Comparison of ENCODE assay signal across 8 cellular contexts in the genomic region with DNA sequence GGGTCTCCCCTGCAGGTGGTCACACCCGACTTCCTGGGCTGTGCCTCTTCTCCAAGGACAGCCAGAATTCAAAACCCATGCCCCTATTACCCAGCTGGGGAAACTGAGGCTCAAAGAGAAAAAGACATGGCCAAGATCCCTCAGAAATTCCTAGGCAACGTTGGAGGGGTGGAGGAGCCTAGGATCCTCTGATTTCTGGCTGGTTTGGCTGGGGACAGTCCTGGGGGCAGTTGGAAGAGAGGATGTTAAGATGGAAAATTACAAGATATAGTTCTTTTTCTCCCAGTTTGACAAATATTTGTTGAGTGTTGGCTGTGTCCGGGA.
DNase-seq lines count a peak whose midpoint lies in the region; ATAC-seq and TF ChIP-seq lines count a peak whose summit lies in the region.

No MANE protein-coding gene starts in this region.

- peak overlapping the region; percentile 21 to 94 (median 68); a peak in 21 of 22 replicates for H3K27ac ChIP-seq in BLaER1 treated with 17β-estradiol and CSF1 and Interleukin-3, amounts not matched to agents 10 nM and 100 nM
- peak overlapping the region; percentile 100 for H3K27ac ChIP-seq in neutrophil

- no peak for ATAC-seq in HG02588 (IDR thresholded peaks at IDR 0.05; ENCODE audit: unreplicated experiment)
- ATAC-seq in HG03342 (IDR thresholded peaks at IDR 0.05; ENCODE audit: unreplicated experiment), result no peak

- peak overlapping the region in 9 of 10 experiments; percentile 80 to 99 (median 98); a peak in 19 of 20 replicates for H3K4me3 ChIP-seq in BLaER1 treated with 17β-estradiol and CSF1 and Interleukin-3, amounts not matched to agents 10 nM and 100 nM
- peak overlapping the region; percentile 26 for H3K4me3 ChIP-seq in NT2/D1 (ENCODE audit: insufficient read length, low read depth)
- no peak overlapping the region for H3K4me3 ChIP-seq in endocrine pancreas (ENCODE audit: control insufficient read depth, insufficient read depth, low read length)
- H3K4me3 ChIP-seq in neutrophil (ENCODE audit: low read depth in 1 of 2, low read length in 1 of 2), result peak overlapping the region; percentile 98 to 100

- DNase-seq in NT2/D1 (ENCODE audit: low read depth, low spot score) (no peak), DMS114 treated with DMSO at 0.1 percent for 48 hours (lab: John Stamatoyannopoulos, UW; ENCODE audit: unreplicated experiment) (no peak), SHP77 treated with DMSO at 0.1 percent for 48 hours (lab: John Stamatoyannopoulos, UW) (no peak)

- peaks cover 0 to 59% (median 11%) of the 10 kb centered on the region in 11 experiments; a peak in 13 of 22 replicates for H3K36me3 ChIP-seq in BLaER1 treated with 17β-estradiol and CSF1 and Interleukin-3, amounts not matched to agents 10 nM and 100 nM
- H3K36me3 ChIP-seq in NT2/D1 (ENCODE audit: insufficient read depth, insufficient read length, low read length) (peaks cover 32% of the 10 kb centered on the region), endocrine pancreas (ENCODE audit: control insufficient read depth, insufficient read depth, low read length) (no peaks in the 10 kb centered on the region), neutrophil (peaks cover 43% of the 10 kb centered on the region)

- H3K9me3 ChIP-seq in BLaER1 treated with 17β-estradiol and CSF1 and Interleukin-3, amounts not matched to agents 10 nM and 100 nM (replicated peaks in 1 of 11), result no peaks in the 10 kb centered on the region
- H3K9me3 ChIP-seq in NT2/D1 (ENCODE audit: insufficient read depth, low read length) (no peaks in the 10 kb centered on the region), endocrine pancreas (ENCODE audit: control insufficient read depth, low read length) (no peaks in the 10 kb centered on the region), neutrophil (no peaks in the 10 kb centered on the region)

- TF ChIP-seq CTCF in neutrophil (IDR thresholded peaks at IDR 0.05), result no peak

- peaks cover 64 to 75% (median 68%) of the 10 kb centered on the region in 10 experiments for H3K4me1 ChIP-seq in BLaER1 treated with 17β-estradiol and CSF1 and Interleukin-3, amounts not matched to agents 10 nM and 100 nM
- H3K4me1 ChIP-seq in NT2/D1 (ENCODE audit: insufficient read depth, insufficient read length) (peaks cover 5% of the 10 kb centered on the region), endocrine pancreas (ENCODE audit: control insufficient read depth, insufficient read depth, low read length) (no peaks in the 10 kb centered on the region), neutrophil (ENCODE audit: control insufficient read depth in 1 of 2, insufficient read depth in 1 of 2, low read depth in 1 of 2, low read length in 1 of 2) (peaks cover 60 to 70% of the 10 kb centered on the region in 2 experiments)

- no peaks in the 10 kb centered on the region for H3K27me3 ChIP-seq in BLaER1 treated with 17β-estradiol and CSF1 and Interleukin-3, amounts not matched to agents 10 nM and 100 nM
- H3K27me3 ChIP-seq in NT2/D1 (ENCODE audit: insufficient read depth, insufficient read length) (no peaks in the 10 kb centered on the region), endocrine pancreas (ENCODE audit: control insufficient read depth, insufficient read depth, low read length) (no peaks in the 10 kb centered on the region), neutrophil (no peaks in the 10 kb centered on the region)

- peak overlapping the region; percentile 53 to 95 (median 91); a peak in 20 of 22 replicates for H3K9ac ChIP-seq in BLaER1 treated with 17β-estradiol and CSF1 and Interleukin-3, amounts not matched to agents 10 nM and 100 nM
- H3K9ac ChIP-seq in NT2/D1 (ENCODE audit: insufficient read length, low read depth) (peak overlapping the region; percentile 61), endocrine pancreas (ENCODE audit: control insufficient read depth, insufficient read depth, low read length) (peak overlapping the region; percentile 62)

- peaks cover 8 to 68% (median 52%) of the 10 kb centered on the region in 11 experiments; a peak in 18 of 22 replicates for H4K20me1 ChIP-seq in BLaER1 treated with 17β-estradiol and CSF1 and Interleukin-3, amounts not matched to agents 10 nM and 100 nM

- H3K4me2 ChIP-seq in BLaER1 treated with 17β-estradiol and CSF1 and Interleukin-3, amounts not matched to agents 10 nM and 100 nM, result peak overlapping the region; percentile 91 to 99 (median 95)
